12 cellular contexts compared by ENCODE assay signal in the genomic region with DNA sequence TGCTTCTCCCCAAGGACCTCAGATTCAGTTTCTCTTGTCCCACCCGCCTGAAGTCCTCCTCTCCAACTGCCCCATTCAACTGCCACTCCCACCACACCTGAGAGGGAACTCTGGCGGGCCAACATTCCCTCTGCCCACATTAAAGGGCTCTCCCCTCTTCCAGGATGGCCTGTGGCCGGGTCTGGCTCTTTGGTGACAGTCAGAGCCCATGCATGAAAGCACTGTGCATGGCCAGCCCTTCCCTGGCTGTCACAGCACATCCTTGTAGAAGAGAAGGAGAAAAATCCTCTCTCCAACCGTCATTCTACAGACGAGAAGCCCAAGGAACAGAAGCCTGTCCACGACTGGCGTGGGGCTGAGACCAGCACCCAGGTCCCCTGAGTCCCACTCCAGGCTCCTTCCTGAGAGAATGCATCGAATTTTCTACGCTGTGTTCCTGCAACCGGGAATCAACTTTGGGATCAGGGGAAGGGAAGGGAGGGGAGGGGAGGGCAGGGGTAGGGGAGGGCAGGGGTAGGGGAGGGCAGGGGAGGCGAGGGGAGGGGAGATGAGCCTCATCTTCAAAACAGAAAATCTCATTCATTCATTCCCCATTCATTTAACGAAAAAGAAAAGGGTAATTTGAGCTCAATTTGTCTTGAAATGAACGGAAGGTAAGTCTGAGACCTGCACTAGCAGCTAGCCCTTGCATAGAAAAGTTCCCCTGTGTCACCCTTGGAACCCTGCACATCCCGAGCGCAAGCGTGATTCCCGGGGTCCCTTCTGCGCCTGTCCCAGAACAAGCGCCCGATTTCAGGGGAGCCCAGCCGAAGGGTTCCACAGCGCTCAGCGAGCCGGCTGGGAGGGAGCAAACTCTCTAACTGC. TPM values are rescaled to one million over a fixed set of nuclear protein-coding genes. Genes with fewer than 3 reads are reported as not detected.
A peak's percentile ranks its signal among the peaks of the same experiment; 100 is the strongest.
DNase-seq lines count a peak whose midpoint lies in the region; ATAC-seq and TF ChIP-seq lines count a peak whose summit lies in the region.
"Had no signal": no experiment of that assay in that cellular context is flagged by ENCODE, and none has a peak within 500 bp of the region (broad histone marks: within the 10 kb centered on the region; RNA-seq: fewer than 3 reads in every experiment).

A gene (minus strand): TSS at position 68 of the 864 bp plus-strand sequence. CDS start 9,569 bp downstream, outside the sequence.

- intact Hi-C loops in PC-9 (cut with micrococcal nuclease; ENCODE audit: unreplicated experiment) = loop anchor here (5.0 to 10.0 kb wide), 5 partner anchors 104 to 899 kb away; a partner anchor contains a TSS

- H3K4me3 ChIP-seq in DND-41 (ENCODE audit: low read depth in 1 of 2, low read length in 2 of 2) = no peak within 1 kb of the TSS
- no peak within 1 kb of the TSS for H3K4me3 ChIP-seq in PC-9
- no peak within 1 kb of the TSS for H3K4me3 ChIP-seq in fibroblast of lung (replicated peaks in 1 of 4; ENCODE audit: control extremely low read depth in 1 of 4, insufficient read depth in 1 of 4, low read depth in 3 of 4, low read length in 4 of 4)
- H3K4me3 ChIP-seq in osteoblast (ENCODE audit: insufficient read depth, low read length) = peak within 1 kb of the TSS; percentile 21
- H3K4me3 ChIP-seq in smooth muscle cell = no peak within 1 kb of the TSS
- H3K4me3 ChIP-seq: cardiac muscle cell, GM12878, ovary had no signal

- DNase-seq in DND-41 = no peak
- DNase-seq in PC-9 = no peak
- DNase-seq in fibroblast of lung (ENCODE audit: low read depth in 2 of 2) = no peak
- no peak for DNase-seq in osteoblast (ENCODE audit: insufficient read length, low spot score, missing footprints)
- no peak for DNase-seq in smooth muscle cell (lab: John Stamatoyannopoulos, UW; ENCODE audit: unreplicated experiment)
- DNase-seq in NAMALWA (ENCODE audit: low spot score) = no peak
- no peak for DNase-seq in NOMO-1 (lab: John Stamatoyannopoulos, UW; ENCODE audit: unreplicated experiment in 2 of 2)

- no peaks in the 10 kb centered on the region for H3K9me2 ChIP-seq in PC-9 (ENCODE audit: insufficient read depth)

- ATAC-seq in DND-41 (ENCODE audit: insufficient read depth, low read depth) = peak; percentile 17; the same call in 1 of the 3 replicates
- ATAC-seq in HG02970 (IDR thresholded peaks at IDR 0.05; ENCODE audit: low FRiP score, unreplicated experiment) = no peak

- no TSS peak for BruUV-seq in PC-9 (replicated peaks; lab: Mats Ljungman, UMichigan)

- POLR2A ChIA-PET in PC-9 (lab: Charles Lee; ENCODE audit: unreplicated experiment) = no interaction called here

- no peaks in the 10 kb centered on the region for H3K9me3 ChIP-seq in DND-41 (ENCODE audit: insufficient read depth, low read length, severe bottlenecking)
- no peaks in the 10 kb centered on the region for H3K9me3 ChIP-seq in PC-9 (ENCODE audit: insufficient read depth, low read depth)
- H3K9me3 ChIP-seq in fibroblast of lung (ENCODE audit: control insufficient read depth, insufficient read depth, low read depth, low read length) = no peaks in the 10 kb centered on the region
- H3K9me3 ChIP-seq in osteoblast (ENCODE audit: low read depth, low read length) = no peaks in the 10 kb centered on the region
- no peaks in the 10 kb centered on the region for H3K9me3 ChIP-seq in smooth muscle cell (replicated peaks; ENCODE audit: low read depth)
- H3K9me3 ChIP-seq: ovary had no signal

- CTCF ChIA-PET in PC-9 (lab: Charles Lee) = no interaction called here

- H3K27ac ChIP-seq in DND-41 (ENCODE audit: low read length) (no peak within 1 kb of the TSS), PC-9 (0 out of 2 replicates have a peak within 1 kb of the TSS, but pooled peaks have one; percentile 89), fibroblast of lung (ENCODE audit: insufficient read depth, low read length) (no peak within 1 kb of the TSS), osteoblast (ENCODE audit: low read depth, low read length) (no peak within 1 kb of the TSS), smooth muscle cell (ENCODE audit: low read depth) (no peak within 1 kb of the TSS)
- H3K27ac ChIP-seq: cardiac muscle cell, KMS-11, ovary had no signal

- no peak for TF ChIP-seq CTCF in DND-41 (IDR thresholded peaks at IDR 0.05; ENCODE audit: borderline replicate concordance, extremely low read depth, low read length, poor library complexity, severe bottlenecking)
- TF ChIP-seq CTCF in PC-9 (conservative IDR thresholded peaks at IDR 0.05) = no peak
- TF ChIP-seq CTCF in fibroblast of lung (conservative IDR thresholded peaks at IDR 0.05 in 1 of 2, IDR thresholded peaks at IDR 0.05 in 1 of 2; ENCODE audit: low read depth in 1 of 2, low read length in 2 of 2) = no peak
- TF ChIP-seq CTCF in osteoblast (IDR thresholded peaks at IDR 0.05; ENCODE audit: extremely low read depth, low read depth, low read length) = no peak
- no peak for TF ChIP-seq CTCF in smooth muscle cell (IDR thresholded peaks at IDR 0.05; ENCODE audit: borderline replicate concordance, insufficient read depth, poor library complexity, severe bottlenecking)

- H3K9ac ChIP-seq in DND-41 (ENCODE audit: low read depth, low read length) (no peak within 1 kb of the TSS), fibroblast of lung (ENCODE audit: insufficient read depth, low read length) (no peak within 1 kb of the TSS), smooth muscle cell (ENCODE audit: low read depth) (no peak within 1 kb of the TSS)
- H3K9ac ChIP-seq: KMS-11 had no signal

- H2AFZ ChIP-seq in DND-41 (ENCODE audit: low read depth, low read length) = no peak within 1 kb of the TSS
- H2AFZ ChIP-seq in PC-9 = no peak within 1 kb of the TSS
- no peak within 1 kb of the TSS for H2AFZ ChIP-seq in fibroblast of lung (ENCODE audit: low read length)
- H2AFZ ChIP-seq in osteoblast (ENCODE audit: low read length) = peak within 1 kb of the TSS; percentile 16
- no peak within 1 kb of the TSS for H2AFZ ChIP-seq in smooth muscle cell (ENCODE audit: low read depth)

- no peaks in the 10 kb centered on the region for H3K79me2 ChIP-seq in DND-41 (ENCODE audit: insufficient read depth, low read length)
- H3K79me2 ChIP-seq in PC-9 (ENCODE audit: low read depth) = no peaks in the 10 kb centered on the region
- H3K79me2 ChIP-seq in fibroblast of lung (ENCODE audit: control insufficient read depth, insufficient read depth, low read length) = no peaks in the 10 kb centered on the region
- H3K79me2 ChIP-seq in osteoblast (ENCODE audit: insufficient read depth, low read length) = no peaks in the 10 kb centered on the region
- H3K79me2 ChIP-seq in smooth muscle cell (ENCODE audit: low read depth) = no peaks in the 10 kb centered on the region

- H3K4me1 ChIP-seq in DND-41 (ENCODE audit: insufficient read depth, low read length) (peaks cover 3% of the 10 kb centered on the region), PC-9 (replicated peaks; ENCODE audit: insufficient read depth) (peaks cover 26% of the 10 kb centered on the region), fibroblast of lung (ENCODE audit: control insufficient read depth, extremely low read depth, insufficient read depth, low read length) (no peaks in the 10 kb centered on the region), osteoblast (ENCODE audit: insufficient read depth, low read length) (peaks cover 7% of the 10 kb centered on the region), smooth muscle cell (ENCODE audit: low read depth) (no peaks in the 10 kb centered on the region)

- 73% methylated on average over 23 of the region's 24 CpGs for WGBS in smooth muscle cell (ENCODE audit: low lambda C conversion rate)

- H3K4me2 ChIP-seq in DND-41 (ENCODE audit: insufficient read depth, low read length) (no peak within 1 kb of the TSS), PC-9 (no peak within 1 kb of the TSS), fibroblast of lung (ENCODE audit: extremely low read depth, insufficient read depth, low read length) (peak within 1 kb of the TSS; percentile 17), osteoblast (ENCODE audit: insufficient read depth, low read length) (peak within 1 kb of the TSS; percentile 29), smooth muscle cell (no peak within 1 kb of the TSS)
- H3K4me2 ChIP-seq: KMS-11 had no signal

- H3F3A ChIP-seq in PC-9 (ENCODE audit: insufficient read depth, low read depth) = peaks cover 7% of the 10 kb centered on the region; the same call in 1 of the 2 replicates
- no peaks in the 10 kb centered on the region for H3F3A ChIP-seq in smooth muscle cell (ENCODE audit: low read depth)

- H3K36me3 ChIP-seq in DND-41 (ENCODE audit: insufficient read depth, low read length) (no peaks in the 10 kb centered on the region), PC-9 (ENCODE audit: low read depth) (no peaks in the 10 kb centered on the region), fibroblast of lung (ENCODE audit: control insufficient read depth, insufficient read depth, low read length) (no peaks in the 10 kb centered on the region), osteoblast (ENCODE audit: insufficient read depth, low read length) (no peaks in the 10 kb centered on the region), smooth muscle cell (ENCODE audit: low read depth) (no peaks in the 10 kb centered on the region)
- H3K36me3 ChIP-seq: cardiac muscle cell, ovary had no signal

- H3K27me3 ChIP-seq in DND-41 (ENCODE audit: insufficient read depth, low read length, poor library complexity) = peaks cover 8% of the 10 kb centered on the region
- no peaks in the 10 kb centered on the region for H3K27me3 ChIP-seq in PC-9 (ENCODE audit: insufficient read depth, low read depth)
- no peaks in the 10 kb centered on the region for H3K27me3 ChIP-seq in fibroblast of lung (ENCODE audit: control insufficient read depth, insufficient read depth, low read length)
- no peaks in the 10 kb centered on the region for H3K27me3 ChIP-seq in osteoblast (ENCODE audit: insufficient read depth, low read length)
- H3K27me3 ChIP-seq in smooth muscle cell (ENCODE audit: low read depth) = no peaks in the 10 kb centered on the region
- H3K27me3 ChIP-seq: cardiac muscle cell, ovary had no signal

- H4K20me1 ChIP-seq in DND-41 (ENCODE audit: insufficient read depth, low read length) = no peaks in the 10 kb centered on the region
- H4K20me1 ChIP-seq in PC-9 (ENCODE audit: insufficient read depth) = no peaks in the 10 kb centered on the region
- no peaks in the 10 kb centered on the region for H4K20me1 ChIP-seq in fibroblast of lung (ENCODE audit: control insufficient read depth, extremely low read depth, insufficient read depth, low read length)
- H4K20me1 ChIP-seq in osteoblast (ENCODE audit: insufficient read depth, low read length) = no peaks in the 10 kb centered on the region
- H4K20me1 ChIP-seq in smooth muscle cell (ENCODE audit: low read depth) = no peaks in the 10 kb centered on the region

RNA-seq across cellular contexts. Expression of the gene that starts here (rescaled TPM):
- total RNA-seq in PC-9 (2021) (not detected in 2 replicates), fibroblast of lung (not detected in 2 replicates), osteoblast (not detected in 2 replicates), smooth muscle cell (not detected in 2 replicates)
- polyA plus RNA-seq in fibroblast of lung (not detected in 2 replicates), smooth muscle cell (not detected in 2 replicates)
- not detected in 2 replicates for polyA plus RNA-seq in fibroblast of lung (2012)
- not detected in 2 replicates for polyA minus RNA-seq in fibroblast of lung (ENCODE audit: low replicate concordance)
- total RNA-seq: cardiac muscle cell, GM12878 had no signal
- polyA plus RNA-seq: cardiac muscle cell had no signal

Comparison
In these comparisons a context has a peak if more than half of its experiments do, and no peak if none do; other contexts are left out.
1. H3K4me2 ChIP-seq: peak in fibroblast of lung (single experiment) and osteoblast (single experiment); none in DND-41 (single experiment), PC-9 (single experiment) and smooth muscle cell (single experiment).